1 cellular context compared by ENCODE assay signal in genomic region chr12:93176610-93177126, GRCh38.
TF ChIP-seq lines count a peak whose summit lies in the region.

No MANE protein-coding gene starts in this region.

TF ChIP-seq in HepG2, 621 proteins besides CTCF, POLR2A, EP300 and RAD21 (continued from another document and continues in another):
- TF ChIP-seq ZBTB49 (CRISPR knock-in tag; IDR thresholded peaks at IDR 0.05; ENCODE audit: borderline replicate concordance) (no peak), ZBTB4 (CRISPR knock-in tag; IDR thresholded peaks at IDR 0.05; ENCODE audit: borderline replicate concordance) (no peak), ZNF7 (CRISPR knock-in tag; IDR thresholded peaks at IDR 0.05) (no peak), KLF9 (CRISPR knock-in tag; IDR thresholded peaks at IDR 0.05; ENCODE audit: low read depth) (no peak), SMARCE1 (IDR thresholded peaks at IDR 0.05; ENCODE audit: borderline replicate concordance) (no peak), ZNF83 (CRISPR knock-in tag; IDR thresholded peaks at IDR 0.05; ENCODE audit: borderline replicate concordance) (no peak), PAWR (CRISPR knock-in tag; IDR thresholded peaks at IDR 0.05; ENCODE audit: borderline replicate concordance) (no peak), HMG20A (CRISPR knock-in tag; IDR thresholded peaks at IDR 0.05; ENCODE audit: borderline replicate concordance) (no peak), FOXA1 (IDR thresholded peaks at IDR 0.05) (no peak), FOXA1 (CRISPR knock-in tag; IDR thresholded peaks at IDR 0.05) (no peak), ZNF496 (CRISPR knock-in tag; IDR thresholded peaks at IDR 0.05; ENCODE audit: insufficient replicate concordance) (no peak), E2F5 (CRISPR knock-in tag; conservative IDR thresholded peaks at IDR 0.05) (no peak), EED (CRISPR knock-in tag; IDR thresholded peaks at IDR 0.05) (no peak), STAG1 (CRISPR knock-in tag; IDR thresholded peaks at IDR 0.05) (no peak), ZBTB42 (CRISPR knock-in tag; IDR thresholded peaks at IDR 0.05) (no peak), ZBTB14 (CRISPR knock-in tag; IDR thresholded peaks at IDR 0.05) (no peak), TEAD3 (CRISPR knock-in tag; optimal IDR thresholded peaks at IDR 0.05; ENCODE audit: borderline replicate concordance) (peak; percentile 42), CAMTA2 (CRISPR knock-in tag; IDR thresholded peaks at IDR 0.05; ENCODE audit: borderline replicate concordance) (no peak), NR2C2 (CRISPR knock-in tag; IDR thresholded peaks at IDR 0.05; ENCODE audit: borderline replicate concordance) (peak; percentile 35; the same call in 1 of the 2 replicates), ZKSCAN1 (IDR thresholded peaks at IDR 0.05; ENCODE audit: low read length) (no peak), BHLHE40 (IDR thresholded peaks at IDR 0.05; ENCODE audit: low read length) (no peak), KDM6A (CRISPR knock-in tag; IDR thresholded peaks at IDR 0.05; ENCODE audit: low read depth) (0 out of 2 replicates have a peak, but pooled peaks have one; percentile 19), BCL6 (CRISPR knock-in tag; IDR thresholded peaks at IDR 0.05) (peak; percentile 70), ZNF354B (CRISPR knock-in tag; IDR thresholded peaks at IDR 0.05) (no peak), MZF1 (CRISPR knock-in tag; IDR thresholded peaks at IDR 0.05; ENCODE audit: borderline replicate concordance) (no peak), ZNF839 (CRISPR knock-in tag; IDR thresholded peaks at IDR 0.05; ENCODE audit: borderline replicate concordance) (no peak), KLF6 (CRISPR knock-in tag; IDR thresholded peaks at IDR 0.05) (no peak), TFAP4 (IDR thresholded peaks at IDR 0.05; ENCODE audit: borderline replicate concordance, low read depth) (no peak), ZNF609 (CRISPR knock-in tag; IDR thresholded peaks at IDR 0.05; ENCODE audit: borderline replicate concordance) (peak; percentile 70; the same call in 1 of the 2 replicates), ZNF562 (CRISPR knock-in tag; IDR thresholded peaks at IDR 0.05; ENCODE audit: borderline replicate concordance) (no peak), DR1 (CRISPR knock-in tag; IDR thresholded peaks at IDR 0.05) (no peak), PRDM15 (CRISPR knock-in tag; IDR thresholded peaks at IDR 0.05) (no peak), ELF4 (CRISPR knock-in tag; IDR thresholded peaks at IDR 0.05; ENCODE audit: borderline replicate concordance) (no peak), HNRNPH1 (optimal IDR thresholded peaks at IDR 0.05; ENCODE audit: low read depth, low read length) (no peak), SOX13 (IDR thresholded peaks at IDR 0.05) (no peak), SOX13 (CRISPR knock-in tag; conservative IDR thresholded peaks at IDR 0.05 in 1 of 2, IDR thresholded peaks at IDR 0.05 in 1 of 2) (peak in 1 of 2 experiments; percentile 65; a peak in 2 of 4 replicates), CENPT (CRISPR knock-in tag; IDR thresholded peaks at IDR 0.05; ENCODE audit: low read depth) (no peak), ATF5 (CRISPR knock-in tag; IDR thresholded peaks at IDR 0.05; ENCODE audit: low read depth) (no peak), ZMYM2 (CRISPR knock-in tag; IDR thresholded peaks at IDR 0.05) (no peak), NFE2 (CRISPR knock-in tag; IDR thresholded peaks at IDR 0.05) (no peak), AFF4 (CRISPR knock-in tag; IDR thresholded peaks at IDR 0.05) (no peak)
